Comparison of ENCODE assay signal across 1 cellular context in the genomic region with DNA sequence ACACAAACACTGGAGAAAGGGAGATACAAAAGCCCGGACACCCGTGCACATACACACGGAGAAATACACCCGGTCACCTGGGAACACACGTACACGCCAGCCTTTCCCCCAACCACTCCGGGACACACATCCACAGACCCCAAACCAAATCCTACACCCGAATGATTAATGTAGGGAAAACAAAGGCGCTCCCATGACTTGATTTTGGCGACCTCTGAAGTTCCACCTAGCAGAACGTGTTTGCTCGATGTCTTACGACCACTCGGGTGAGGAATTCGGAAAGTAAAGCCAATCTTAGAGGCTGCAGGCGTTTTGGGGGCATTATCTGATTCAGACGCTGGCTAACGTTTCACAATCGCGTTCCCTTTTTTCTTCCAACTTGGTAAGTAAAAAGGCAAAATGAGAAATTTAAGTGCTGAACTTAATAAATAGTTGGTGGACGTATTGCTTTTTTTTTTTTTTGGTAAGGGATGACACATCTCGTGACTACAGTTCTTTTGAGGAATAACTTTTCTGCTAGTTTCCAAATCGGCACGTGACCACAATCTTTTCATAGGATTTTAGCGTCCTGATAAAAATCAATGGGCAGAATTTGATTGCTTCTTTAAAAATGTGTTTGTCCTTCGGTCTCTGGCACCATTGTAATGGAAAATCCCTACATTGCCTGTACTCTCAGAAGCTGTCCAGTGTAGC.
TF ChIP-seq lines count a peak whose summit lies in the region.

No MANE protein-coding gene starts in this region.

TF ChIP-seq in GM23338, 12 proteins besides CTCF, POLR2A, EP300 and RAD21 (continued from another document):
- TF ChIP-seq, protein P1, sequence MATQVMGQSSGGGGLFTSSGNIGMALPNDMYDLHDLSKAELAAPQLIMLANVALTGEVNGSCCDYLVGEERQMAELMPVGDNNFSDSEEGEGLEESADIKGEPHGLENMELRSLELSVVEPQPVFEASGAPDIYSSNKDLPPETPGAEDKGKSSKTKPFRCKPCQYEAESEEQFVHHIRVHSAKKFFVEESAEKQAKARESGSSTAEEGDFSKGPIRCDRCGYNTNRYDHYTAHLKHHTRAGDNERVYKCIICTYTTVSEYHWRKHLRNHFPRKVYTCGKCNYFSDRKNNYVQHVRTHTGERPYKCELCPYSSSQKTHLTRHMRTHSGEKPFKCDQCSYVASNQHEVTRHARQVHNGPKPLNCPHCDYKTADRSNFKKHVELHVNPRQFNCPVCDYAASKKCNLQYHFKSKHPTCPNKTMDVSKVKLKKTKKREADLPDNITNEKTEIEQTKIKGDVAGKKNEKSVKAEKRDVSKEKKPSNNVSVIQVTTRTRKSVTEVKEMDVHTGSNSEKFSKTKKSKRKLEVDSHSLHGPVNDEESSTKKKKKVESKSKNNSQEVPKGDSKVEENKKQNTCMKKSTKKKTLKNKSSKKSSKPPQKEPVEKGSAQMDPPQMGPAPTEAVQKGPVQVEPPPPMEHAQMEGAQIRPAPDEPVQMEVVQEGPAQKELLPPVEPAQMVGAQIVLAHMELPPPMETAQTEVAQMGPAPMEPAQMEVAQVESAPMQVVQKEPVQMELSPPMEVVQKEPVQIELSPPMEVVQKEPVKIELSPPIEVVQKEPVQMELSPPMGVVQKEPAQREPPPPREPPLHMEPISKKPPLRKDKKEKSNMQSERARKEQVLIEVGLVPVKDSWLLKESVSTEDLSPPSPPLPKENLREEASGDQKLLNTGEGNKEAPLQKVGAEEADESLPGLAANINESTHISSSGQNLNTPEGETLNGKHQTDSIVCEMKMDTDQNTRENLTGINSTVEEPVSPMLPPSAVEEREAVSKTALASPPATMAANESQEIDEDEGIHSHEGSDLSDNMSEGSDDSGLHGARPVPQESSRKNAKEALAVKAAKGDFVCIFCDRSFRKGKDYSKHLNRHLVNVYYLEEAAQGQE (IDR thresholded peaks at IDR 0.05; ENCODE audit: unreplicated experiment) = no peak
- TF ChIP-seq STAT1 (IDR thresholded peaks at IDR 0.05; ENCODE audit: unreplicated experiment) (no peak), JUNB (IDR thresholded peaks at IDR 0.05; ENCODE audit: unreplicated experiment) (no peak), CREB1 (CRISPR knock-in tag; IDR thresholded peaks at IDR 0.05; ENCODE audit: low read depth) (no peak), EZH2phosphoT487 (IDR thresholded peaks at IDR 0.05; ENCODE audit: unreplicated experiment) (no peak)
